12 cellular contexts compared by ENCODE assay signal in the genomic region with DNA sequence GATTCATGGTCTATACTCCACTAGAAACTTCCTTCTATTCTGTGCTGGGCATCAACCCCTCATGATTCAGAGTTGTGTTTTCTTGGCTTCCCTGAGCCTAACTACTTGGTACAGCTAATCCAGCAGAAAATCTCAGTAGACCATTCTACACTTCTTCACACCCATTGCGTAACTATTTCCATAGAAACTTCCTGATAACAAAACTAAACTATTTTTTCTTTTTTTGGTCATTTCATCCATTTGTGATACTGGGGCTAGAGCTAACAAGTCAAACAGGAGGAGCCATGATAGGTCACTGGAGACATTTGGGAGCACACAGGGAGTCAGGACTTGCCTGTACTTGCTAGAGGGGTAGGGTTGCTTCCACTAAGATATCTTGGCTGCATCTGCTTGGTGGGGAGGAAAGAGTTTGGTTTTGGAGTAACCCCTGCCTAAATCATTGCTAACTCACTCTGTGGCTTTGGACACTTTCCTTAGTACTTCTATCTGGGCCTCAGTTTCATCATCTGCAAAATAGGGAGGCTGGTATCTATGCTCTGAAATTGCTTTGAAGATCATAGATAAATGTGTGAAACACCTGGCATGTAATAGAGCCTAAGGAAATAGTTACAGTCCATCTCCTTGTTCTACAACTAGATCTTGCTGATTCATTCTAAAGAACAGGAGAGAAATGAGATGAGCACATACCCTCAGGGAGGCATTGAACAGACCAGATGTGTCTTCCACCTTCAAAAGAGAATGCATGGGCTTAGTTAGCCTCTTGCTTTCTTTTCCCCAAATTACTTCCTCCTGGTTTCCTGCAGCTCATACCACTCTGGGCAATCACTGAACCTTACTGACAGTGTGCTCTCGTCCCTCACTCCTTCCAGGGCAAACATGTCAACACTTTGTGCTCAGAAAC.
DNase-seq lines count a peak whose midpoint lies in the region; ATAC-seq and TF ChIP-seq lines count a peak whose summit lies in the region.
"Had no signal": no experiment of that assay in that cellular context is flagged by ENCODE, and none has a peak within 500 bp of the region (broad histone marks: within the 10 kb centered on the region; RNA-seq: fewer than 3 reads in every experiment).

No MANE protein-coding gene starts in this region.

- H3K36me3 Mint-ChIP-seq in T-helper 2 cell treated with Interferon-gamma antibody and Interleukin-4, amounts not matched to agents 5 μg/mL and 100 μg/mL, for 36 hours (ENCODE audit: low read depth): no peaks in the 10 kb centered on the region
- no peaks in the 10 kb centered on the region for H3K36me3 Mint-ChIP-seq in activated T-cell treated with anti-CD3 and anti-CD28 coated beads, Interleukin-2, amount 50 U/mL, for 24 hours (ENCODE audit: low read depth)
- H3K36me3 Mint-ChIP-seq: mesothelial cell of epicardium had no signal

- no peak overlapping the region for H3K27ac Mint-ChIP-seq in T-helper 2 cell treated with Interferon-gamma antibody and Interleukin-4, amounts not matched to agents 5 μg/mL and 100 μg/mL, for 36 hours
- H3K27ac Mint-ChIP-seq in activated T-cell treated with anti-CD3 and anti-CD28 coated beads, Interleukin-2, amount 50 U/mL, for 24 hours: no peak overlapping the region
- H3K27ac Mint-ChIP-seq: mesothelial cell of epicardium had no signal

- no peaks in the 10 kb centered on the region for H3K9me3 Mint-ChIP-seq in T-helper 2 cell treated with Interferon-gamma antibody and Interleukin-4, amounts not matched to agents 5 μg/mL and 100 μg/mL, for 36 hours
- no peaks in the 10 kb centered on the region for H3K9me3 Mint-ChIP-seq in activated T-cell treated with anti-CD3 and anti-CD28 coated beads, Interleukin-2, amount 50 U/mL, for 24 hours

- H2BK15ac ChIP-seq in IMR-90 (ENCODE audit: low read depth, low read length): peak overlapping the region; percentile 88; the same call in 2 of the 3 replicates

- H3K27me3 ChIP-seq in IMR-90 (ENCODE audit: control insufficient read depth, insufficient read depth, low read length): no peaks in the 10 kb centered on the region
- no peaks in the 10 kb centered on the region for H3K27me3 ChIP-seq in foreskin keratinocyte
- H3K27me3 ChIP-seq in smooth muscle cell (ENCODE audit: low read depth): no peaks in the 10 kb centered on the region

- no peak overlapping the region for H3K4me3 ChIP-seq in IMR-90 (ENCODE audit: insufficient read depth, low read depth, low read length)
- H3K4me3 ChIP-seq in smooth muscle cell: no peak overlapping the region

- H3K4me2 ChIP-seq in IMR-90 (ENCODE audit: low read depth, low read length) (no peak overlapping the region), smooth muscle cell (no peak overlapping the region)

- peaks cover 17% of the 10 kb centered on the region for H3K4me1 ChIP-seq in IMR-90 (ENCODE audit: control insufficient read depth, insufficient read depth, low read length)
- H3K4me1 ChIP-seq in foreskin keratinocyte: peaks cover 43% of the 10 kb centered on the region
- H3K4me1 ChIP-seq in smooth muscle cell (ENCODE audit: low read depth): peaks cover 9% of the 10 kb centered on the region

- no peak overlapping the region for H3K56ac ChIP-seq in IMR-90 (ENCODE audit: extremely low read depth, insufficient read depth, low read length)

- no peaks in the 10 kb centered on the region for H3K27me3 Mint-ChIP-seq in T-helper 2 cell treated with Interferon-gamma antibody and Interleukin-4, amounts not matched to agents 5 μg/mL and 100 μg/mL, for 36 hours (ENCODE audit: low read depth)
- no peaks in the 10 kb centered on the region for H3K27me3 Mint-ChIP-seq in activated T-cell treated with anti-CD3 and anti-CD28 coated beads, Interleukin-2, amount 50 U/mL, for 24 hours

- H4K20me1 ChIP-seq in IMR-90 (ENCODE audit: insufficient read depth, low read length) (no peaks in the 10 kb centered on the region), smooth muscle cell (ENCODE audit: low read depth) (no peaks in the 10 kb centered on the region)

- no TSS peak for BruUV-seq in IMR-90 (replicated peaks; lab: Mats Ljungman, UMichigan)

- H3K9me1 ChIP-seq in IMR-90 (ENCODE audit: insufficient read depth, low read length): peaks cover 7% of the 10 kb centered on the region; the same call in 1 of the 2 replicates

- CTCF ChIA-PET in IMR-90 (lab: Yijun Ruan, JAX): no interaction called here

- no peak overlapping the region for H3K23ac ChIP-seq in IMR-90 (ENCODE audit: low read depth, low read length)

- no CpG with 5 or more reads among the region's 2 CpGs for WGBS in IMR-90 (ENCODE audit: extremely low coverage in 2 of 2, insufficient read length in 1 of 2), 2 experiments
- WGBS in smooth muscle cell (ENCODE audit: low lambda C conversion rate): 74% methylated on average over 2 of the region's 2 CpGs

- peak overlapping the region; percentile 26; the same call in 1 of the 2 replicates for H4K5ac ChIP-seq in IMR-90 (ENCODE audit: low read depth, low read length)

- intact Hi-C loops in IMR-90 (cut with micrococcal nuclease): loop anchor here (2.0 to 5.0 kb wide), 2 partner anchors 35 to 72 kb away; no protein-coding TSS in a partner anchor

- no peaks in the 10 kb centered on the region for H3K4me1 Mint-ChIP-seq in T-helper 2 cell treated with Interferon-gamma antibody and Interleukin-4, amounts not matched to agents 5 μg/mL and 100 μg/mL, for 36 hours (ENCODE audit: low read depth)
- H3K4me1 Mint-ChIP-seq in activated T-cell treated with anti-CD3 and anti-CD28 coated beads, Interleukin-2, amount 50 U/mL, for 24 hours (ENCODE audit: low read depth): no peaks in the 10 kb centered on the region

- peak overlapping the region; percentile 17 for H2BK5ac ChIP-seq in IMR-90 (ENCODE audit: low read depth, low read length, poor library complexity, severe bottlenecking)

- TF ChIP-seq CTCF in IMR-90 (conservative IDR thresholded peaks at IDR 0.05; ENCODE audit: low read depth, low read length) (no peak), foreskin keratinocyte (conservative IDR thresholded peaks at IDR 0.05) (no peak), smooth muscle cell (IDR thresholded peaks at IDR 0.05; ENCODE audit: borderline replicate concordance, insufficient read depth, poor library complexity, severe bottlenecking) (no peak)

- H3F3A ChIP-seq in smooth muscle cell (ENCODE audit: low read depth): no peaks in the 10 kb centered on the region

- DNase-seq in IMR-90 (peak; percentile 47), SK-MEL-5 (ENCODE audit: low read depth, low spot score) (peak; percentile 17), foreskin keratinocyte (peak; percentile 97 to 99), smooth muscle cell (lab: John Stamatoyannopoulos, UW; ENCODE audit: unreplicated experiment) (no peak), NK-92 (lab: John Stamatoyannopoulos, UW; ENCODE audit: unreplicated experiment) (no peak)
- DNase-seq in T-helper 2 cell treated with Interferon-gamma antibody and Interleukin-4, amounts not matched to agents 5 μg/mL and 100 μg/mL, for 36 hours (ENCODE audit: low spot score): no peak
- DNase-seq in activated T-cell treated with anti-CD3 and anti-CD28 coated beads, Interleukin-2, amount 50 U/mL, for 24 hours: no peak
- DNase-seq: activated T-cell treated with anti-CD3 and anti-CD28 coated beads for 4 hours, DMS53, NCI-H1694 had no signal

- no peaks in the 10 kb centered on the region for H3K79me2 ChIP-seq in smooth muscle cell (ENCODE audit: low read depth)

- dilution Hi-C loops in IMR-90 (cut with HindIII; ENCODE audit: low sequenced_read_pairs, unreplicated experiment): no loop called here

- H3K18ac ChIP-seq in IMR-90 (ENCODE audit: low read depth, low read length): peak overlapping the region; percentile 64

- H3K9me3 ChIP-seq in IMR-90 (ENCODE audit: control insufficient read depth, insufficient read depth, low read length): no peaks in the 10 kb centered on the region
- no peaks in the 10 kb centered on the region for H3K9me3 ChIP-seq in smooth muscle cell (replicated peaks; ENCODE audit: low read depth)

- TF ChIP-seq RAD21 in IMR-90 (IDR thresholded peaks at IDR 0.05; ENCODE audit: low read length): no peak

- TF ChIP-seq POLR2A in IMR-90 (IDR thresholded peaks at IDR 0.05; ENCODE audit: low read depth, low read length): no peak

- peak overlapping the region; percentile 97; the same call in 1 of the 2 replicates for H2BK120ac ChIP-seq in IMR-90 (ENCODE audit: low read depth, low read length)

- H4K8ac ChIP-seq in IMR-90 (ENCODE audit: low read depth in 2 of 2, low read length in 2 of 2): peak overlapping the region in 1 of 2 experiments; percentile 63; a peak in 2 of 4 replicates

- H3K14ac ChIP-seq in IMR-90 (replicated peaks; ENCODE audit: low read depth, low read length): peak overlapping the region; percentile 57

- H3K4ac ChIP-seq in IMR-90 (ENCODE audit: low read depth, low read length): peak overlapping the region; percentile 72

- H3K36me3 ChIP-seq in IMR-90 (ENCODE audit: control insufficient read depth, insufficient read depth, low read length) (no peaks in the 10 kb centered on the region), smooth muscle cell (ENCODE audit: low read depth) (no peaks in the 10 kb centered on the region)

- H3K4me3 Mint-ChIP-seq in T-helper 2 cell treated with Interferon-gamma antibody and Interleukin-4, amounts not matched to agents 5 μg/mL and 100 μg/mL, for 36 hours: no peak overlapping the region
- no peak overlapping the region for H3K4me3 Mint-ChIP-seq in activated T-cell treated with anti-CD3 and anti-CD28 coated beads, Interleukin-2, amount 50 U/mL, for 24 hours
- H3K4me3 Mint-ChIP-seq: mesothelial cell of epicardium had no signal

- H3K9ac ChIP-seq in IMR-90 (ENCODE audit: low read depth, low read length) (no peak overlapping the region), smooth muscle cell (ENCODE audit: low read depth) (no peak overlapping the region)

- in situ Hi-C loops in IMR-90 (cut with MboI; ENCODE audit: low sequenced_read_pairs) (no loop called here), SK-MEL-5 (cut with HindIII; ENCODE audit: low pct_unique_long_range_greater_than_20kb, low sequenced_read_pairs) (no loop called here)

- H2AFZ ChIP-seq in IMR-90 (replicated peaks; ENCODE audit: low read length, poor library complexity) (peak overlapping the region; percentile 26), smooth muscle cell (ENCODE audit: low read depth) (no peak overlapping the region)

- no peak for ATAC-seq in IMR-90 (ENCODE audit: low read depth)
- peak; percentile 68 for ATAC-seq in foreskin keratinocyte

- H2BK20ac ChIP-seq in IMR-90 (ENCODE audit: low read depth, low read length): peak overlapping the region; percentile 69

- no peak overlapping the region for H3K27ac ChIP-seq in IMR-90 (ENCODE audit: insufficient read depth, low read length)
- peak overlapping the region; percentile 93 for H3K27ac ChIP-seq in foreskin keratinocyte
- H3K27ac ChIP-seq in smooth muscle cell (ENCODE audit: low read depth): peak overlapping the region; percentile 89
- H3K27ac ChIP-seq: VCaP had no signal

- peak overlapping the region; percentile 77; the same call in 1 of the 2 replicates for H2AK5ac ChIP-seq in IMR-90 (ENCODE audit: low read depth, low read length)

- POLR2A ChIA-PET in IMR-90 (lab: Charles Lee; ENCODE audit: unreplicated experiment): interaction anchor here (0.6 kb wide), 1 partner anchor 82 kb away, joined by 3 read pairs; no protein-coding TSS in a partner anchor

- peak overlapping the region; percentile 56; the same call in 1 of the 2 replicates for H4K91ac ChIP-seq in IMR-90 (ENCODE audit: insufficient read depth, low read depth, low read length)

- H2AK9ac ChIP-seq in IMR-90 (replicated peaks; ENCODE audit: low read depth, low read length, poor library complexity): no peak overlapping the region

- H3K79me1 ChIP-seq in IMR-90 (ENCODE audit: low read depth in 1 of 2, low read length in 2 of 2): no peaks in the 10 kb centered on the region

Comparison
In these comparisons a context has a peak if more than half of its experiments do, and no peak if none do; other contexts are left out.
1. DNase-seq: peak in IMR-90 (single experiment), SK-MEL-5 (single experiment) and foreskin keratinocyte (2 of 2); none in smooth muscle cell (single experiment), NK-92 (single experiment), T-helper 2 cell treated with Interferon-gamma antibody and Interleukin-4, amounts not matched to agents 5 μg/mL and 100 μg/mL, for 36 hours (single experiment) and activated T-cell treated with anti-CD3 and anti-CD28 coated beads, Interleukin-2, amount 50 U/mL, for 24 hours (single experiment).